In the genomic region with DNA sequence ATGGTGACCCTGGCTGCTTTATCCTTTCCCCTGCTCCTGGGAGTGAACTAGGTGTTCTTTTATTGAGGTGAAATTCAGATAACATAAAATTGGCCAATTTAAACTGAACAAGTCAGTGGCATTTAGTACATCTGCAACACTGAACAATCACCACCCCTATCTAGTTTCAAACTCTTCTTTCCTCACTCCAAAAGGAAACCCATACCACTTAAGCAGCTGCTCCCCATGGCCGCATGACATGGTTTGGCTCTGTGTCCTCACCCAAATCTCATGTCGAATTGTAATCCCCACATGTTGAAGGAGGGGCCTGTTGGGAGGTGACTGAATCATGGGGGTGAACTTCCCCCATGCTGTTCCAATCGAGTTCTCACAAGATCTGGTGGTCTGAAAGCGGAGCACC, we compare ENCODE assay signal across 1 cellular context.
TF ChIP-seq lines count a peak whose summit lies in the region.

No MANE protein-coding gene starts in this region.

TF ChIP-seq in GM23338, 12 proteins besides CTCF, POLR2A, EP300 and RAD21 (continued from another document):
- TF ChIP-seq, protein P1, sequence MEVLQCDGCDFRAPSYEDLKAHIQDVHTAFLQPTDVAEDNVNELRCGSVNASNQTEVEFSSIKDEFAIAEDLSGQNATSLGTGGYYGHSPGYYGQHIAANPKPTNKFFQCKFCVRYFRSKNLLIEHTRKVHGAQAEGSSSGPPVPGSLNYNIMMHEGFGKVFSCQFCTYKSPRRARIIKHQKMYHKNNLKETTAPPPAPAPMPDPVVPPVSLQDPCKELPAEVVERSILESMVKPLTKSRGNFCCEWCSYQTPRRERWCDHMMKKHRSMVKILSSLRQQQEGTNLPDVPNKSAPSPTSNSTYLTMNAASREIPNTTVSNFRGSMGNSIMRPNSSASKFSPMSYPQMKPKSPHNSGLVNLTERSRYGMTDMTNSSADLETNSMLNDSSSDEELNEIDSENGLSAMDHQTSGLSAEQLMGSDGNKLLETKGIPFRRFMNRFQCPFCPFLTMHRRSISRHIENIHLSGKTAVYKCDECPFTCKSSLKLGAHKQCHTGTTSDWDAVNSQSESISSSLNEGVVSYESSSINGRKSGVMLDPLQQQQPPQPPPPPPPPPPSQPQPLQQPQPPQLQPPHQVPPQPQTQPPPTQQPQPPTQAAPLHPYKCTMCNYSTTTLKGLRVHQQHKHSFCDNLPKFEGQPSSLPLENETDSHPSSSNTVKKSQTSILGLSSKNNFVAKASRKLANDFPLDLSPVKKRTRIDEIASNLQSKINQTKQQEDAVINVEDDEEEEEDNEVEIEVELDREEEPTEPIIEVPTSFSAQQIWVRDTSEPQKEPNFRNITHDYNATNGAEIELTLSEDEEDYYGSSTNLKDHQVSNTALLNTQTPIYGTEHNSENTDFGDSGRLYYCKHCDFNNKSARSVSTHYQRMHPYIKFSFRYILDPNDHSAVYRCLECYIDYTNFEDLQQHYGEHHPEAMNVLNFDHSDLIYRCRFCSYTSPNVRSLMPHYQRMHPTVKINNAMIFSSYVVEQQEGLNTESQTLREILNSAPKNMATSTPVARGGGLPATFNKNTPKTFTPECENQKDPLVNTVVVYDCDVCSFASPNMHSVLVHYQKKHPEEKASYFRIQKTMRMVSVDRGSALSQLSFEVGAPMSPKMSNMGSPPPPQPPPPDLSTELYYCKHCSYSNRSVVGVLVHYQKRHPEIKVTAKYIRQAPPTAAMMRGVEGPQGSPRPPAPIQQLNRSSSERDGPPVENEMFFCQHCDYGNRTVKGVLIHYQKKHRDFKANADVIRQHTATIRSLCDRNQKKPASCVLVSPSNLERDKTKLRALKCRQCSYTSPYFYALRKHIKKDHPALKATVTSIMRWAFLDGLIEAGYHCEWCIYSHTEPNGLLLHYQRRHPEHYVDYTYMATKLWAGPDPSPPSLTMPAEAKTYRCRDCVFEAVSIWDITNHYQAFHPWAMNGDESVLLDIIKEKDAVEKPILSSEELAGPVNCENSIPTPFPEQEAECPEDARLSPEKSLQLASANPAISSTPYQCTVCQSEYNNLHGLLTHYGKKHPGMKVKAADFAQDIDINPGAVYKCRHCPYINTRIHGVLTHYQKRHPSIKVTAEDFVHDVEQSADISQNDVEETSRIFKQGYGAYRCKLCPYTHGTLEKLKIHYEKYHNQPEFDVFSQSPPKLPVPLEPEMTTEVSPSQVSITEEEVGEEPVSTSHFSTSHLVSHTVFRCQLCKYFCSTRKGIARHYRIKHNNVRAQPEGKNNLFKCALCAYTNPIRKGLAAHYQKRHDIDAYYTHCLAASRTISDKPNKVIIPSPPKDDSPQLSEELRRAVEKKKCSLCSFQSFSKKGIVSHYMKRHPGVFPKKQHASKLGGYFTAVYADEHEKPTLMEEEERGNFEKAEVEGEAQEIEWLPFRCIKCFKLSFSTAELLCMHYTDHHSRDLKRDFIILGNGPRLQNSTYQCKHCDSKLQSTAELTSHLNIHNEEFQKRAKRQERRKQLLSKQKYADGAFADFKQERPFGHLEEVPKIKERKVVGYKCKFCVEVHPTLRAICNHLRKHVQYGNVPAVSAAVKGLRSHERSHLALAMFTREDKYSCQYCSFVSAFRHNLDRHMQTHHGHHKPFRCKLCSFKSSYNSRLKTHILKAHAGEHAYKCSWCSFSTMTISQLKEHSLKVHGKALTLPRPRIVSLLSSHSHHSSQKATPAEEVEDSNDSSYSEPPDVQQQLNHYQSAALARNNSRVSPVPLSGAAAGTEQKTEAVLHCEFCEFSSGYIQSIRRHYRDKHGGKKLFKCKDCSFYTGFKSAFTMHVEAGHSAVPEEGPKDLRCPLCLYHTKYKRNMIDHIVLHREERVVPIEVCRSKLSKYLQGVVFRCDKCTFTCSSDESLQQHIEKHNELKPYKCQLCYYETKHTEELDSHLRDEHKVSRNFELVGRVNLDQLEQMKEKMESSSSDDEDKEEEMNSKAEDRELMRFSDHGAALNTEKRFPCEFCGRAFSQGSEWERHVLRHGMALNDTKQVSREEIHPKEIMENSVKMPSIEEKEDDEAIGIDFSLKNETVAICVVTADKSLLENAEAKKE (CRISPR knock-in tag; IDR thresholded peaks at IDR 0.05), result no peak
- TF ChIP-seq NANOG (IDR thresholded peaks at IDR 0.05; ENCODE audit: borderline replicate concordance), result no peak
- no peak for TF ChIP-seq EZH2phosphoT487 (IDR thresholded peaks at IDR 0.05; ENCODE audit: unreplicated experiment)
- no peak for TF ChIP-seq ZNF331 (CRISPR knock-in tag; IDR thresholded peaks at IDR 0.05; ENCODE audit: low read depth)
TF ChIP-seq in GM23338: peak in this region for 0.
